ENCODE assay signal across 8 cellular contexts in the genomic region with DNA sequence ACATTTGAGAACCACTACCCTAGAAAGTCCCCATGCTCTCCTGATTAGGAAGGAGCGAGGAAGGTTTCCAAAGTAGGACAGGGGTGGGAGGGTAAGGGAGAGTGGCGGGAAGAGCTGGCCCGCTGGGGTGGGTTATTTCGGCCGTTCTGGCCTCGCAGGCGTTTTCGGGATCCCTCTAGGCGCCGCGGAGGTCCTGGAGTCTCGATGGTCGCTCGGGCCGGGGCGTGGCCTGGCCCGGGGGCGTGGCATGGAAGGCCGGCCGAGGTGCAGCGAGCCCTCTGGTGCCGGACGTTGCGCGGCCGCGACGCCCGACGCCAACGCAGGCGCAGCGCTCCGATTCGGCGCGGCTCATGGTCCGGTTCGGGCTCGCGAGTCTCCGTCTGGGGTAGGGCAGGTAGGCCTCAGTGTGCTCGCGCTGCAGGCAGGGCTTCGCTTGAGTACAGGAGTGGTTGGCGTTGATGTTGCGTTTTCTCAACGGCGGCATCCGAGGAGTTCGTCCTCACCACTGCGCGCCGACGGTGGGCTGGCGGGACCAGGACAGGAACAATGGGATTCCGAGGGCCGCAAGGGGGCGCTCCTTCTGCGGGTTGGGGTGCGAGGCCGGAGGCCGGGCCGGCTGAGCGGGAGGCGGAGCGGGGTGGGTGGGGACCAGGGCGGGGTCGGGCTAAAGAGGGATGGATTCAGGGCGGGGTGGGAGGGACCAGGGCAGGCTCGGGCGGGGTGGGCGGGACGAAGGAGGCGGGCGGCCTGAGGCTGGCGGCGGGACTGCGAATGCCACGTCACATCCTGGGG. TPM values are rescaled to one million over a fixed set of nuclear protein-coding genes. Genes with fewer than 3 reads are reported as not detected.
DNase-seq lines count a peak whose midpoint lies in the region; ATAC-seq and TF ChIP-seq lines count a peak whose summit lies in the region.

A gene with protein sequence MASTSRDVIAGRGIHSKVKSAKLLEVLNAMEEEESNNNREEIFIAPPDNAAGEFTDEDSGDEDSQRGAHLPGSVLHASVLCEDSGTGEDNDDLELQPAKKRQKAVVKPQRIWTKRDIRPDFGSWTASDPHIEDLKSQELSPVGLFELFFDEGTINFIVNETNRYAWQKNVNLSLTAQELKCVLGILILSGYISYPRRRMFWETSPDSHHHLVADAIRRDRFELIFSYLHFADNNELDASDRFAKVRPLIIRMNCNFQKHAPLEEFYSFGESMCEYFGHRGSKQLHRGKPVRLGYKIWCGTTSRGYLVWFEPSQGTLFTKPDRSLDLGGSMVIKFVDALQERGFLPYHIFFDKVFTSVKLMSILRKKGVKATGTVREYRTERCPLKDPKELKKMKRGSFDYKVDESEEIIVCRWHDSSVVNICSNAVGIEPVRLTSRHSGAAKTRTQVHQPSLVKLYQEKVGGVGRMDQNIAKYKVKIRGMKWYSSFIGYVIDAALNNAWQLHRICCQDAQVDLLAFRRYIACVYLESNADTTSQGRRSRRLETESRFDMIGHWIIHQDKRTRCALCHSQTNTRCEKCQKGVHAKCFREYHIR (plus strand): TSS at position 287 of the 792 bp plus-strand sequence. CDS start 7,628 bp downstream, outside the sequence.

- TF ChIP-seq CTCF in AG04449 (IDR thresholded peaks at IDR 0.05; ENCODE audit: insufficient read depth, low read length, missing control alignments): peak; percentile 85
- peak; percentile 76 for TF ChIP-seq CTCF in VCaP (conservative IDR thresholded peaks at IDR 0.05)
- peak; percentile 39 to 75 (median 62) for TF ChIP-seq CTCF in breast epithelium (IDR thresholded peaks at IDR 0.05)
- peak; percentile 65 to 93 (median 82) for TF ChIP-seq CTCF in spleen (IDR thresholded peaks at IDR 0.05 in 8 of 11, conservative IDR thresholded peaks at IDR 0.05 in 3 of 11)

- intact Hi-C loops in breast epithelium (cut with DNase I; ENCODE audit: low total_unique reads): no loop called here
- intact Hi-C loops in spleen (cut with DNase I; ENCODE audit: low total_unique reads): no loop called here

- 0 to 1% (median 1%) methylated on average over 41 to 80 of the region's 80 CpGs for WGBS in spleen, 5 donors

- ATAC-seq in GM18867 (IDR thresholded peaks at IDR 0.05; ENCODE audit: unreplicated experiment) (peak; percentile 92), HG03097 (IDR thresholded peaks at IDR 0.05; ENCODE audit: low FRiP score, unreplicated experiment) (peak; percentile 94)

- peak within 1 kb of the TSS; percentile 97 for H3K4me3 ChIP-seq in AG04449 (ENCODE audit: low read depth, low read length)
- peak within 1 kb of the TSS; percentile 57 to 76 (median 66) for H3K4me3 ChIP-seq in breast epithelium
- peak within 1 kb of the TSS; percentile 42 to 85 (median 64) for H3K4me3 ChIP-seq in spleen

- TF ChIP-seq POLR2A in breast epithelium (IDR thresholded peaks at IDR 0.05): peak; percentile 16
- peak; percentile 45 to 91 (median 80) for TF ChIP-seq POLR2A in spleen (IDR thresholded peaks at IDR 0.05)

- DNase-seq in AG04449 (ENCODE audit: low read depth, low spot score): no peak
- DNase-seq in NCI-H2171 (lab: John Stamatoyannopoulos, UW): peak; percentile 88
- DNase-seq in breast epithelium (ENCODE audit: low spot score in 2 of 2): peak; percentile 89 to 90
- DNase-seq in inferior parietal cortex (ENCODE audit: extremely low spot score): peak; percentile 89
- peak; percentile 99 for DNase-seq in spleen

- H3K36me3 ChIP-seq in breast epithelium: no peaks in the 10 kb centered on the region
- H3K36me3 ChIP-seq in spleen: peaks cover 0 to 9% (median 3%) of the 10 kb centered on the region in 6 donors

- H3K27me3 ChIP-seq in breast epithelium: no peaks in the 10 kb centered on the region
- H3K27me3 ChIP-seq in spleen (replicated peaks in 1 of 7): no peaks in the 10 kb centered on the region

- POLR2A ChIA-PET in AG04449 (lab: Yijun Ruan, JAX): interaction anchor here (0.6 to 1.3 kb wide), 2 partner anchors 20 to 33 kb away, joined by 3 read pairs; no protein-coding TSS in a partner anchor

- peak within 1 kb of the TSS; percentile 79 for H3K27ac ChIP-seq in VCaP
- peak within 1 kb of the TSS; percentile 90 to 94 for H3K27ac ChIP-seq in breast epithelium
- peak within 1 kb of the TSS; percentile 94 to 98 (median 97) for H3K27ac ChIP-seq in spleen

- CTCF ChIA-PET in AG04449 (lab: Yijun Ruan, JAX): interaction anchor here (0.9 to 1.4 kb wide), 2 partner anchors 43 to 47 kb away, joined by 3 read pairs; a partner anchor contains a TSS

- H3K9me3 ChIP-seq in breast epithelium (no peaks in the 10 kb centered on the region), spleen (no peaks in the 10 kb centered on the region)

- H3K4me1 ChIP-seq in breast epithelium (peaks cover 0 to 6% of the 10 kb centered on the region in 2 donors), spleen (peaks cover 5 to 53% (median 40%) of the 10 kb centered on the region in 6 donors)

RNA-seq across cellular contexts. Expression of the gene that starts here (rescaled TPM):
- 10 to 100 TPM in 2 of 3 donors, 1 to 10 TPM in 1; 2.9 to 16.8 (median 11.1) TPM for total RNA-seq in breast epithelium
- total RNA-seq in spleen: 10 to 100 TPM in 6 of 7 donors, 1 to 10 TPM in 1; 10.0 to 23.1 (median 12.3) TPM
- 10 to 100 TPM in 1 of 3 donors, 1 to 10 TPM in 2; 7.2 to 11.7 (median 9.9) TPM for polyA plus RNA-seq in spleen
